ENCODE assay signal across 23 cellular contexts in genomic region chr20:19605759-19606158, GRCh38.
"Had no signal": no experiment of that assay in that cellular context is flagged by ENCODE, and none has a peak within 500 bp of the region (broad histone marks: within the 10 kb centered on the region; RNA-seq: fewer than 3 reads in every experiment).

No MANE protein-coding gene starts in this region.

- H3K4me1 ChIP-seq: suprapubic skin had no signal

- H3K4me3 Mint-ChIP-seq: effector memory CD8-positive, alpha-beta T cell; natural killer cell; stimulated activated naive CD8-positive, alpha-beta T cell treated with anti-CD3 and anti-CD28 coated beads, Interleukin-15, amount 100 ng/mL, for 72 hours had no signal

- H3K4me1 Mint-ChIP-seq: natural killer cell; stimulated activated naive CD8-positive, alpha-beta T cell treated with anti-CD3 and anti-CD28 coated beads, Interleukin-15, amount 100 ng/mL, for 72 hours had no signal

- H3K36me3 Mint-ChIP-seq: natural killer cell had no signal

- H3K9me3 Mint-ChIP-seq: natural killer cell; stimulated activated naive CD8-positive, alpha-beta T cell treated with anti-CD3 and anti-CD28 coated beads, Interleukin-15, amount 100 ng/mL, for 72 hours had no signal

- ATAC-seq: effector memory CD8-positive, alpha-beta T cell; natural killer cell; sciatic nerve; stimulated activated naive CD8-positive, alpha-beta T cell treated with anti-CD3 and anti-CD28 coated beads, Interleukin-15, amount 100 ng/mL, for 72 hours had no signal

- H3K36me3 ChIP-seq: cardiac muscle cell, esophagus squamous epithelium, ovary, suprapubic skin, thyroid gland had no signal

- DNase-seq: cortex of kidney; effector memory CD8-positive, alpha-beta T cell; erythroblast; esophagus squamous epithelium; foreskin melanocyte; glutamatergic neuron; natural killer cell; nucleus accumbens; ovary; posterior cingulate gyrus; retina; stimulated activated CD4-positive, alpha-beta T cell treated with anti-CD3 and anti-CD28 coated beads, Interleukin-12 subunit alpha, Interleukin-12 subunit beta, amount 100 ng/mL, for 4 hours; stimulated activated CD4-positive, alpha-beta T cell treated with anti-CD3 and anti-CD28 coated beads, Interleukin-1b, Interleukin-23, amount 100 ng/mL, for 48 hours; stimulated activated CD4-positive, alpha-beta T cell treated with anti-CD3 and anti-CD28 coated beads, Interleukin-4, amount 100 ng/mL, for 1 hour; stimulated activated CD8-positive, alpha-beta memory T cell treated with anti-CD3 and anti-CD28 coated beads, Interleukin-4, amount 100 ng/mL, for 48 hours; stimulated activated naive CD4-positive, alpha-beta T cell; stimulated activated naive CD8-positive, alpha-beta T cell treated with anti-CD3 and anti-CD28 coated beads, Interleukin-15, amount 100 ng/mL, for 72 hours; thyroid gland; trophoblast cell had no signal

- H3K27ac Mint-ChIP-seq: effector memory CD8-positive, alpha-beta T cell; natural killer cell; stimulated activated naive CD8-positive, alpha-beta T cell treated with anti-CD3 and anti-CD28 coated beads, Interleukin-15, amount 100 ng/mL, for 72 hours had no signal

- H3K9me3 ChIP-seq: esophagus squamous epithelium, ovary, suprapubic skin, thyroid gland had no signal

- H3K27me3 ChIP-seq: cardiac muscle cell, esophagus squamous epithelium, ovary, suprapubic skin, thyroid gland had no signal

- H3K4me3 ChIP-seq: cardiac muscle cell, esophagus squamous epithelium, ovary, smooth muscle cell, suprapubic skin, thyroid gland had no signal

- H3K4me2 ChIP-seq: smooth muscle cell had no signal

- H3K27ac ChIP-seq: cardiac muscle cell, esophagus squamous epithelium, ovary, suprapubic skin, thyroid gland had no signal
